ENCODE assay signal across 17 cellular contexts in the genomic region with DNA sequence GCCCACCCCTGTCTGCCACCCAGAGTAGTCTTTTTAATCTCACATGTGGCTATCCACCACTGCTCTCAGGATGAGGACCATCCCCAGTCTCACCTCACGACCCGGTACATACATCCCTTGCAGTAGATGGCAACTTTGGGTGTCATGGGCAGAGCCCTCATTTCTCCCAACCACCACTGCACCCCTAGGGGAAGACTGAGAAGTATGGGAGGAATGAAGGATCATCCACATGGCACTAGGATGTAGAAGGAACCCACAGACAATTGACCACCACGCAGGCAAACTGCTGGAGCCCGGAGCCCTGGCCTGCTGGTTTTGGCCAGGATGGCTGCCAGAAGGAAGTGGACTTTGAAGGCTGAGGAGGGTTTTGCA. TPM values are rescaled to one million over a fixed set of nuclear protein-coding genes. Genes with fewer than 3 reads are reported as not detected.
DNase-seq lines count a peak whose midpoint lies in the region; ATAC-seq and TF ChIP-seq lines count a peak whose summit lies in the region.
"Had no signal": no experiment of that assay in that cellular context is flagged by ENCODE, and none has a peak within 500 bp of the region (broad histone marks: within the 10 kb centered on the region; RNA-seq: fewer than 3 reads in every experiment).

No MANE protein-coding gene starts in this region.

- H3K4me1 Mint-ChIP-seq in T-cell (peaks cover 16 to 25% (median 21%) of the 10 kb centered on the region in 3 donors), chondrocyte (ENCODE audit: low read depth) (peaks cover 39% of the 10 kb centered on the region), naive B cell (peaks cover 16 to 18% (median 16%) of the 10 kb centered on the region in 3 donors), type B pancreatic cell (ENCODE audit: unreplicated experiment) (peaks cover 22% of the 10 kb centered on the region)

- H3K4me3 Mint-ChIP-seq in T-cell = peak overlapping the region in 2 of 3 donors; percentile 14 to 52
- H3K4me3 Mint-ChIP-seq in chondrocyte (ENCODE audit: unreplicated experiment) = peak overlapping the region; percentile 84
- peak overlapping the region in 5 of 8 donors; percentile 29 to 73 (median 50) for H3K4me3 Mint-ChIP-seq in naive B cell
- H3K4me3 Mint-ChIP-seq in type B pancreatic cell = peak overlapping the region; percentile 87
- H3K4me3 Mint-ChIP-seq: activated CD4-positive, alpha-beta memory T cell treated with anti-CD3 and anti-CD28 coated beads for 36 hours had no signal

- peaks cover 17% of the 10 kb centered on the region for H3K36me3 Mint-ChIP-seq in T-cell
- peaks cover 8% of the 10 kb centered on the region for H3K36me3 Mint-ChIP-seq in chondrocyte (ENCODE audit: low read depth)
- peaks cover 12 to 18% of the 10 kb centered on the region in 2 donors for H3K36me3 Mint-ChIP-seq in naive B cell
- peaks cover 11% of the 10 kb centered on the region for H3K36me3 Mint-ChIP-seq in type B pancreatic cell

- peaks cover 24 to 30% of the 10 kb centered on the region in 2 donors for H3K27me3 Mint-ChIP-seq in T-cell
- no peaks in the 10 kb centered on the region for H3K27me3 Mint-ChIP-seq in chondrocyte (ENCODE audit: low read depth)
- peaks cover 19 to 42% (median 33%) of the 10 kb centered on the region in 3 donors for H3K27me3 Mint-ChIP-seq in naive B cell
- H3K27me3 Mint-ChIP-seq in type B pancreatic cell = peaks cover 26% of the 10 kb centered on the region

- TF ChIP-seq CTCF in chondrocyte (IDR thresholded peaks at IDR 0.05) = peak; percentile 46
- TF ChIP-seq CTCF in type B pancreatic cell (conservative IDR thresholded peaks at IDR 0.05) = no peak

- no peak overlapping the region for H3K27ac Mint-ChIP-seq in T-cell
- peak overlapping the region; percentile 37 for H3K27ac Mint-ChIP-seq in chondrocyte (ENCODE audit: unreplicated experiment)
- H3K27ac Mint-ChIP-seq in naive B cell = no peak overlapping the region
- peak overlapping the region; percentile 43 for H3K27ac Mint-ChIP-seq in type B pancreatic cell
- H3K27ac Mint-ChIP-seq: activated CD4-positive, alpha-beta memory T cell treated with anti-CD3 and anti-CD28 coated beads for 36 hours had no signal

- ATAC-seq in T-cell (replicated peaks in 1 of 4) = no peak
- no peak for ATAC-seq in naive B cell (ENCODE audit: low read depth in 2 of 2)
- ATAC-seq: foreskin keratinocyte had no signal

- POLR2A ChIA-PET in T-cell (lab: Charles Lee) = no interaction called here

- DNase-seq in T-cell = peak in 1 of 34 experiments; percentile 9
- DNase-seq in chondrocyte (ENCODE audit: low spot score) = no peak
- no peak for DNase-seq in naive B cell
- DNase-seq in type B pancreatic cell (ENCODE audit: extremely low spot score, unreplicated experiment) = no peak
- no peak for DNase-seq in NCI-H1105 (lab: John Stamatoyannopoulos, UW)
- no peak for DNase-seq in AG08395 (ENCODE audit: low spot score)
- no peak for DNase-seq in NCI-H1436 (lab: John Stamatoyannopoulos, UW)
- DNase-seq: activated CD4-positive, alpha-beta memory T cell treated with anti-CD3 and anti-CD28 coated beads for 36 hours; activated CD4-positive, CD25-positive, alpha-beta regulatory T cell; foreskin keratinocyte; hypothalamus; Karpas-422; MV-4-11; NCI-H1930; NCI-H82; substantia nigra had no signal

- CTCF ChIA-PET in T-cell (lab: Charles Lee) = no interaction called here

- no peaks in the 10 kb centered on the region for H3K9me3 Mint-ChIP-seq in T-cell
- no peaks in the 10 kb centered on the region for H3K9me3 Mint-ChIP-seq in chondrocyte (ENCODE audit: low read depth)
- H3K9me3 Mint-ChIP-seq in naive B cell = no peaks in the 10 kb centered on the region
- H3K9me3 Mint-ChIP-seq in type B pancreatic cell = no peaks in the 10 kb centered on the region
- H3K9me3 Mint-ChIP-seq: activated CD4-positive, alpha-beta memory T cell treated with anti-CD3 and anti-CD28 coated beads for 36 hours had no signal

RNA-seq across cellular contexts. Expression of gene SCARF2, which starts 1.9 kb away (rescaled TPM):
- total RNA-seq in T-cell (1 to 10 TPM; 1.6 to 3.1 (median 2.9) TPM), chondrocyte (56.5 to 88.8 TPM (median 86.5 TPM) in 3 replicates), type B pancreatic cell (ENCODE audit: low replicate concordance) (4.2 and 21.7 TPM in 2 replicates)
- under 1 TPM in 4 of 6 donors, not detected in 2; 0.25 to 0.64 (median 0.36) TPM for polyA plus RNA-seq in naive B cell (ENCODE audit: low read depth in 6 of 6)

RNA-seq across cellular contexts. Expression of gene ZNF74, which starts 45.6 kb away (rescaled TPM):
- total RNA-seq in T-cell (10 to 100 TPM in 3 of 5 donors, 1 to 10 TPM in 2; 6.8 to 19.7 (median 17.3) TPM), chondrocyte (12.7 to 15.7 TPM (median 13.6 TPM) in 3 replicates), type B pancreatic cell (ENCODE audit: low replicate concordance) (24.6 and 39.5 TPM in 2 replicates)
- 1 to 10 TPM; 2.4 to 8.5 (median 5.5) TPM for polyA plus RNA-seq in naive B cell (ENCODE audit: low read depth in 6 of 6)
- total RNA-seq: OCI-LY7 had no signal

RNA-seq across cellular contexts. Expression of gene KLHL22, which starts 56.1 kb away (rescaled TPM):
- total RNA-seq in T-cell (10 to 100 TPM; 42.0 to 57.8 (median 47.1) TPM), chondrocyte (37.3 to 49.3 TPM (median 37.7 TPM) in 3 replicates), type B pancreatic cell (ENCODE audit: low replicate concordance) (34.3 and 38.8 TPM in 2 replicates)
- polyA plus RNA-seq in naive B cell (ENCODE audit: low read depth in 6 of 6) = 10 to 100 TPM in 5 of 6 donors, 1 to 10 TPM in 1; 4.7 to 24.3 (median 15.9) TPM

Comparison
In these comparisons a context has a peak if more than half of its experiments do, and no peak if none do; other contexts are left out.
1. H3K27ac Mint-ChIP-seq: peak in chondrocyte (single experiment) and type B pancreatic cell (single experiment); none in T-cell (0 of 2) and naive B cell (0 of 6).
2. H3K4me3 Mint-ChIP-seq: peak in every context shown above with its lines; median percentile 87 in type B pancreatic cell; 84 in chondrocyte; 50 in naive B cell; 33 in T-cell.